32 cellular contexts compared by ENCODE assay signal in the genomic region with DNA sequence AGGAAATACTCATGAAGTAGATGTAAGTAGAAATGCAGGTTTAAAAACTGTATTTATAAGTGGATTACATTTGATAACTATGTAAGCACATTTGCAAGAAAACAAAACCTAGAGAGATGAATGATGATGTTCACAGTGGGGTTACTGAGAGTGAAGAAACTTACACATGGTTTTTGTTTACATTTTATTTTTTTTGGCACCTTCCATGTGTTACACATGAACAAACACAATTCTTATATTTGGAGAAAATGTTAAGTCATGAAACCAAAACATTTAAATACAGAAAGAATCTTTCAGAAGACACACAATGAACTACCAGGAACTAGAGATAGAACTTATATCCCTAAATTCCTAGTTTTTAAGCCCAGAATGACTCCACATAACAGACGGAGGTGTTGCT. TPM values are rescaled to one million over a fixed set of nuclear protein-coding genes. Genes with fewer than 3 reads are reported as not detected.
"Had no signal": no experiment of that assay in that cellular context is flagged by ENCODE, and none has a peak within 500 bp of the region (broad histone marks: within the 10 kb centered on the region; RNA-seq: fewer than 3 reads in every experiment).

No MANE protein-coding gene starts in this region.

- H3K9me3 ChIP-seq: Peyer's patch, SJSA1, SK-N-SH had no signal

- H3K4me1 ChIP-seq: Peyer's patch had no signal

- DNase-seq: activated CD4-positive, alpha-beta T cell treated with anti-CD3 and anti-CD28 coated beads, Interleukin-2, amount 10 ng/mL, durations not matched to agents 24 days and 14 days; activated CD4-positive, alpha-beta T cell treated with anti-CD3 and anti-CD28 coated beads, Interleukin-2, amount 50 U/mL, for 4 hours; activated CD8-positive, alpha-beta T cell treated with anti-CD3 and anti-CD28 coated beads for 36 hours; activated effector memory CD4-positive, alpha-beta T cell treated with anti-CD3 and anti-CD28 coated beads, Interleukin-2, amount 50 U/mL, for 16 hours; activated naive CD4-positive, alpha-beta T cell; activated naive CD4-positive, alpha-beta T cell treated with anti-CD3 and anti-CD28 coated beads, Interleukin-2, amount 50 U/mL, for 16 hours; activated naive CD8-positive, alpha-beta T cell treated with anti-CD3 and anti-CD28 coated beads for 36 hours; activated T-cell treated with anti-CD3 and anti-CD28 coated beads, Interleukin-2, amount 50 U/mL, for 1 hour; activated T-cell treated with anti-CD3 and anti-CD28 coated beads, Interleukin-2, amount 50 U/mL, for 72 hours; brain microvascular endothelial cell; NCI-H1092 treated with DMSO at 0.1 percent for 48 hours; NCI-H1417 treated with DMSO at 0.1 percent for 48 hours; NCI-H187 treated with DMSO at 0.1 percent for 48 hours; NCI-H2081; NCI-H226; NCI-H446 treated with DMSO at 0.1 percent for 48 hours; NCI-H524; NCI-H69; Peyer's patch; RPMI8226; SHP77 treated with DMSO at 0.1 percent for 48 hours; SK-N-SH had no signal

- H3K36me3 ChIP-seq: brain microvascular endothelial cell, cardiac muscle cell, Peyer's patch, SJSA1 had no signal

- H3K4me3 ChIP-seq: cardiac muscle cell, K562, Peyer's patch, SJSA1 had no signal

- H3K27me3 ChIP-seq: brain microvascular endothelial cell, cardiac muscle cell, Peyer's patch, SJSA1 had no signal

- H3K9ac ChIP-seq: SK-N-SH had no signal

- H3K4me2 ChIP-seq: SK-N-SH had no signal

- H3K27ac ChIP-seq: brain microvascular endothelial cell, cardiac muscle cell, Peyer's patch had no signal

- FAIRE-seq: astrocyte, K562, TTC549 had no signal

- ATAC-seq: activated CD8-positive, alpha-beta T cell treated with anti-CD3 and anti-CD28 coated beads for 36 hours; activated T-cell treated with anti-CD3 and anti-CD28 coated beads, Interleukin-2, amount 50 U/mL, for 72 hours; activated T-helper 17 cell treated with anti-CD3 and anti-CD28 coated beads, Interleukin-2, amount 50 U/mL, for 72 hours; K562; PC-3 had no signal

RNA-seq across cellular contexts. Expression of gene SPATA31E1, which starts 51.5 kb away (rescaled TPM):
- total RNA-seq: activated CD4-positive, alpha-beta T cell treated with anti-CD3 and anti-CD28 coated beads, Interleukin-2, amount 10 ng/mL, durations not matched to agents 24 days and 14 days; activated CD8-positive, alpha-beta memory T cell treated with anti-CD3 and anti-CD28 coated beads for 36 hours; activated CD8-positive, alpha-beta T cell treated with anti-CD3 and anti-CD28 coated beads for 36 hours; activated naive CD8-positive, alpha-beta T cell treated with anti-CD3 and anti-CD28 coated beads for 36 hours; activated T-cell treated with anti-CD3 and anti-CD28 coated beads, Interleukin-2, amount 50 U/mL, for 72 hours; activated T-helper 17 cell treated with anti-CD3 and anti-CD28 coated beads, Interleukin-2, amount 50 U/mL, for 72 hours; astrocyte; cardiac muscle cell; K562; M059J; Peyer's patch had no signal
- polyA plus RNA-seq: adipose tissue, cardiac muscle cell, K562, SK-N-SH had no signal
